8 cellular contexts compared by ENCODE assay signal in the genomic region with DNA sequence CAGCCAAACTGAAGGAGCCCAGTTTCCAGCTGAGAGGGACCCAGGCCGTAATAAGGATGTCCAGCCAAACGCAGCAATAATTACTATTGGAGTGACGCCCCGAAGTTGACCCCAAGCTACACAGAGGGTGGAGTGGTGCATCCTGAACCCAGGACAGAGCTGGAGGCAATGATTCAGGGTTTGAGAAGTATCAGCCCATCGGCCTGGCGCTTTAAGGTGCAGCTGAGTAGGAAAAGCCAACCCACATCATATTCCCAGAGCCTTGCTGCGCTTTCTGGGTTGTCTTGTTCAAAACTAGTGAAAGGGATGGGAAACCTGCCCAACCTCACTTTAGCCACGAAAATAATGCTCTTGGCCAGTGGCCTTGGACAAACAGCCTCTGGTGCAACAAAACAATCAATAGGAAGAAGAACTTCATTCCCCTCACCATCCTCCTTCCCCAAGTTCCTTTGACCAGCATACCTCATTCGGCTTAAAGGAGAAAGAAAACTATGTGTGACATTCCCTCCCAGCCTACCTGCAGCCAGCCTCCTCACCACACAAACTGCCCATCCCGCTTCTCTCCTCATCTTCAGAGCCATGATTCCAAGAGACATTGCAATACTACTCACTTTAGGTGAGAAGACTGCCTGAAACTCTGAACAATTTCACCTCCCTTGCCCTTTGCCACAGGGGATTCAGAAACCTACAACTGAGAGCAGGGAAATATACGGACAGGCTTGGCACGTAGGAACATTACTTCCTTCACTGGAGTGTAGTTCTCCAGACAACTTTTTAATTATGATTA.
DNase-seq lines count a peak whose midpoint lies in the region; ATAC-seq and TF ChIP-seq lines count a peak whose summit lies in the region.

No MANE protein-coding gene starts in this region.

- ATAC-seq in activated CD8-positive, alpha-beta memory T cell treated with anti-CD3 and anti-CD28 coated beads, Interleukin-2, amount 10 ng/mL, durations not matched to agents 7 days and 5 days, result no peak
- no peak for ATAC-seq in naive thymus-derived CD8-positive, alpha-beta T cell

- POLR2A ChIA-PET in RWPE1 (lab: Yijun Ruan, JAX; ENCODE audit: low non-redundant PET), result no interaction called here
- POLR2A ChIA-PET in naive thymus-derived CD8-positive, alpha-beta T cell (lab: Charles Lee), result interaction anchor here (0.6 to 6.4 kb wide), 6 partner anchors 10 to 218 kb away, joined by 3 to 42 read pairs (median 4); a partner anchor contains a TSS

- peaks cover 10% of the 10 kb centered on the region for H3K36me3 Mint-ChIP-seq in activated CD8-positive, alpha-beta memory T cell treated with anti-CD3 and anti-CD28 coated beads, Interleukin-2, amount 10 ng/mL, durations not matched to agents 7 days and 5 days
- peaks cover 1 to 9% (median 9%) of the 10 kb centered on the region in 3 donors for H3K36me3 Mint-ChIP-seq in naive thymus-derived CD8-positive, alpha-beta T cell

- H3K9me3 Mint-ChIP-seq in activated CD8-positive, alpha-beta memory T cell treated with anti-CD3 and anti-CD28 coated beads, Interleukin-2, amount 10 ng/mL, durations not matched to agents 7 days and 5 days (ENCODE audit: low read depth), result no peaks in the 10 kb centered on the region
- H3K9me3 Mint-ChIP-seq in naive thymus-derived CD8-positive, alpha-beta T cell, result peaks cover 0 to 7% (median 0%) of the 10 kb centered on the region in 9 donors

- peak overlapping the region; percentile 90 for H3K4me3 Mint-ChIP-seq in activated CD8-positive, alpha-beta memory T cell treated with anti-CD3 and anti-CD28 coated beads, Interleukin-2, amount 10 ng/mL, durations not matched to agents 7 days and 5 days
- peak overlapping the region; percentile 58 to 100 (median 99) for H3K4me3 Mint-ChIP-seq in naive thymus-derived CD8-positive, alpha-beta T cell

- H3K27ac ChIP-seq in RWPE1 (peak overlapping the region; percentile 79), epithelial cell of prostate (peak overlapping the region; percentile 83)

- H3K4me1 Mint-ChIP-seq in activated CD8-positive, alpha-beta memory T cell treated with anti-CD3 and anti-CD28 coated beads, Interleukin-2, amount 10 ng/mL, durations not matched to agents 7 days and 5 days, result peaks cover 40% of the 10 kb centered on the region
- peaks cover 30 to 50% (median 45%) of the 10 kb centered on the region in 4 donors for H3K4me1 Mint-ChIP-seq in naive thymus-derived CD8-positive, alpha-beta T cell

- DNase-seq in activated CD8-positive, alpha-beta memory T cell treated with anti-CD3 and anti-CD28 coated beads, Interleukin-2, amount 10 ng/mL, durations not matched to agents 7 days and 5 days, result no peak
- no peak for DNase-seq in activated CD8-positive, alpha-beta memory T cell treated with anti-CD3 and anti-CD28 coated beads, Interleukin-2, amount 50 U/mL, for 4 hours
- no peak for DNase-seq in RWPE1 (ENCODE audit: low spot score)
- DNase-seq in epithelial cell of prostate (ENCODE audit: low read depth, low spot score), result no peak
- peak in 1 of 10 donors; percentile 3 for DNase-seq in naive thymus-derived CD8-positive, alpha-beta T cell
- DNase-seq in hippocampal formation (lab: John Stamatoyannopoulos, UW), result no peak
- no peak for DNase-seq in 8988T
- DNase-seq in central memory CD4-positive, alpha-beta T cell, result no peak

- CTCF ChIA-PET in activated CD8-positive, alpha-beta memory T cell treated with anti-CD3 and anti-CD28 coated beads, Interleukin-2, amount 10 ng/mL, durations not matched to agents 7 days and 5 days (lab: Charles Lee), result interaction anchor here (1.0 to 2.6 kb wide), 10 partner anchors 11 to 398 kb away, joined by 3 to 13 read pairs (median 4); a partner anchor contains a TSS
- CTCF ChIA-PET in RWPE1 (lab: Yijun Ruan, JAX), result no interaction called here

- H3K27me3 Mint-ChIP-seq in activated CD8-positive, alpha-beta memory T cell treated with anti-CD3 and anti-CD28 coated beads, Interleukin-2, amount 10 ng/mL, durations not matched to agents 7 days and 5 days, result peaks cover 7% of the 10 kb centered on the region
- H3K27me3 Mint-ChIP-seq in naive thymus-derived CD8-positive, alpha-beta T cell, result peaks cover 0 to 7% (median 0%) of the 10 kb centered on the region in 5 donors

- H3K27ac Mint-ChIP-seq in activated CD8-positive, alpha-beta memory T cell treated with anti-CD3 and anti-CD28 coated beads, Interleukin-2, amount 10 ng/mL, durations not matched to agents 7 days and 5 days, result peak overlapping the region; percentile 99
- H3K27ac Mint-ChIP-seq in naive thymus-derived CD8-positive, alpha-beta T cell, result peak overlapping the region; percentile 78 to 98 (median 86)

- no peak for TF ChIP-seq CTCF in RWPE1 (conservative IDR thresholded peaks at IDR 0.05; ENCODE audit: low read depth)
